In the genomic region with DNA sequence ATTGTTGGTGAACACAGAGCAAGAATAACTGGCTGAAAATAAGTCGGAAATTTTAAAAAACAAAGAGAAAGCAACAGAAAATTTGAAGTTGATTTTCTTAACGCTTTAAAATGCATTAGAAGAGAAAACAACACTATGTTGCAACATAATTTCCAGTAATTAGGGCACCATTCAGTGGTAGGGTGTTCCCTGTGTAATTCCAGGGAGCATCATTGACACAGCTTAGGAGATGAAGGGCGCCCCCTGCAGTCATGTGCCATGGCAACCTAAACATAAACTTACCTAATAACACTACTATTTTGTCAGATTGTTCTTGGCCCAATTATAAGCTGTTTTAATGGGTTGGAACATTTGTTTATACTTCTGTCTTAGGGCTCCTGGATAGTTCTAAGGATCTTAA, we compare ENCODE assay signal across 8 cellular contexts.
A peak's percentile ranks its signal among the peaks of the same experiment; 100 is the strongest.
DNase-seq lines count a peak whose midpoint lies in the region; ATAC-seq, FAIRE-seq and TF ChIP-seq lines count a peak whose summit lies in the region.

No MANE protein-coding gene starts in this region.

- no peak overlapping the region for H3K4me3 Mint-ChIP-seq in Calu3 (ENCODE audit: low read depth, unreplicated experiment)
- no peak overlapping the region for H3K4me3 Mint-ChIP-seq in astrocyte (ENCODE audit: unreplicated experiment)

- FAIRE-seq in astrocyte (lab: Jason Lieb, UNC): no peak

- no peaks in the 10 kb centered on the region for H3K36me3 Mint-ChIP-seq in Calu3 (ENCODE audit: insufficient read depth, unreplicated experiment)
- peaks cover 4% of the 10 kb centered on the region for H3K36me3 Mint-ChIP-seq in astrocyte (ENCODE audit: low read depth, unreplicated experiment)

- H3K27ac ChIP-seq in HL-60 (replicated peaks) (no peak overlapping the region), astrocyte (ENCODE audit: low read depth, low read length) (no peak overlapping the region)

- H3K79me2 ChIP-seq in astrocyte (ENCODE audit: insufficient read depth, low read length): no peaks in the 10 kb centered on the region

- no peak overlapping the region for H3K9ac ChIP-seq in astrocyte (ENCODE audit: low read length)

- peak; percentile 35 for TF ChIP-seq CTCF in Calu3 (IDR thresholded peaks at IDR 0.05; ENCODE audit: unreplicated experiment)
- TF ChIP-seq CTCF in HL-60 (IDR thresholded peaks at IDR 0.05; ENCODE audit: insufficient read depth, low read length): peak; percentile 28
- TF ChIP-seq CTCF in astrocyte (IDR thresholded peaks at IDR 0.05; ENCODE audit: insufficient read depth, low read depth, low read length): peak; percentile 44

- H3K27ac Mint-ChIP-seq in Calu3 (ENCODE audit: unreplicated experiment): no peak overlapping the region
- no peak overlapping the region for H3K27ac Mint-ChIP-seq in astrocyte (ENCODE audit: unreplicated experiment)

- ATAC-seq in GM18517 (IDR thresholded peaks at IDR 0.05; ENCODE audit: unreplicated experiment) (no peak), GM19452 (IDR thresholded peaks at IDR 0.05; ENCODE audit: unreplicated experiment) (no peak), GM21717 (IDR thresholded peaks at IDR 0.05; ENCODE audit: unreplicated experiment) (no peak), GM21576 (IDR thresholded peaks at IDR 0.05; ENCODE audit: unreplicated experiment) (no peak)

- no peaks in the 10 kb centered on the region for H3K9me3 ChIP-seq in astrocyte (ENCODE audit: insufficient read depth, low read depth, low read length)

- H3K4me2 ChIP-seq in astrocyte (ENCODE audit: low read length): no peak overlapping the region

- no peaks in the 10 kb centered on the region for H3K36me3 ChIP-seq in astrocyte (ENCODE audit: insufficient read depth, low read length)

- H3K4me1 Mint-ChIP-seq in Calu3 (ENCODE audit: low read depth, unreplicated experiment): no peaks in the 10 kb centered on the region
- no peaks in the 10 kb centered on the region for H3K4me1 Mint-ChIP-seq in astrocyte (ENCODE audit: low read depth, unreplicated experiment)

- no peaks in the 10 kb centered on the region for H3K4me1 ChIP-seq in astrocyte (ENCODE audit: insufficient read depth, low read length)

- no peak overlapping the region for H2AFZ ChIP-seq in astrocyte (ENCODE audit: low read depth, low read length)

- H3K9me3 Mint-ChIP-seq in Calu3 (ENCODE audit: low read depth, unreplicated experiment) (no peaks in the 10 kb centered on the region), astrocyte (ENCODE audit: unreplicated experiment) (peaks cover 2% of the 10 kb centered on the region)

- peak; percentile 42 for DNase-seq in Calu3
- DNase-seq in HL-60 (ENCODE audit: low read depth in 1 of 2, low spot score in 1 of 2): peak in 1 of 2 experiments; percentile 37
- DNase-seq in astrocyte (ENCODE audit: low read depth): no peak
- peak; percentile 29 for DNase-seq in kidney glomerular epithelial cell (lab: John Stamatoyannopoulos, UW)

- CTCF ChIA-PET in Calu3 (lab: Charles Lee): no interaction called here

- no peaks in the 10 kb centered on the region for H3K27me3 ChIP-seq in HL-60 (ENCODE audit: insufficient read depth, poor library complexity, severe bottlenecking)
- no peaks in the 10 kb centered on the region for H3K27me3 ChIP-seq in astrocyte (ENCODE audit: insufficient read depth, low read length)

- intact Hi-C loops in Calu3 (cut with micrococcal nuclease; ENCODE audit: unreplicated experiment): no loop called here

- BruUV-seq in Calu3 (replicated peaks; lab: Mats Ljungman, UMichigan): no TSS peak

- H3K27me3 Mint-ChIP-seq in Calu3 (ENCODE audit: unreplicated experiment): no peaks in the 10 kb centered on the region
- H3K27me3 Mint-ChIP-seq in astrocyte (ENCODE audit: low read depth, unreplicated experiment): no peaks in the 10 kb centered on the region

- H3K4me3 ChIP-seq in HL-60 (replicated peaks; ENCODE audit: insufficient read depth, low read length): no peak overlapping the region
- H3K4me3 ChIP-seq in astrocyte (ENCODE audit: insufficient read depth, low read depth, low read length): no peak overlapping the region

- H4K20me1 ChIP-seq in astrocyte (ENCODE audit: insufficient read depth, low read length): no peaks in the 10 kb centered on the region
